In genomic region chr12:51320311-51320694, GRCh38 we compare ENCODE assay signal across 12 cellular contexts. TPM values are rescaled to one million over a fixed set of nuclear protein-coding genes. Genes with fewer than 3 reads are reported as not detected.
DNase-seq lines count a peak whose midpoint lies in the region; ATAC-seq and TF ChIP-seq lines count a peak whose summit lies in the region.
"Had no signal": no experiment of that assay in that cellular context is flagged by ENCODE, and none has a peak within 500 bp of the region (broad histone marks: within the 10 kb centered on the region; RNA-seq: fewer than 3 reads in every experiment).

No MANE protein-coding gene starts in this region.

- no peaks in the 10 kb centered on the region for H3K9me3 ChIP-seq in CD4-positive, CD25-positive, alpha-beta regulatory T cell (ENCODE audit: control insufficient read depth in 2 of 2, low read length in 2 of 2)
- H3K9me3 ChIP-seq in PC-9 (ENCODE audit: insufficient read depth, low read depth): no peaks in the 10 kb centered on the region

- no peaks in the 10 kb centered on the region for H3K27me3 Mint-ChIP-seq in CD4-positive, CD25-positive, alpha-beta regulatory T cell
- no peaks in the 10 kb centered on the region for H3K27me3 Mint-ChIP-seq in activated T-helper 2 cell treated with anti-CD3 and anti-CD28 coated beads, Interferon-gamma antibody, Interleukin-2, Interleukin-4, amounts not matched to agents 10 μg/mL and 5 μg/mL and 100 μg/mL, durations not matched to agents 14 hours and 24 hours and 36 hours (ENCODE audit: low read depth)
- H3K27me3 Mint-ChIP-seq in naive B cell: no peaks in the 10 kb centered on the region

- ATAC-seq in CD4-positive, CD25-positive, alpha-beta regulatory T cell (ENCODE audit: low read depth in 2 of 2): no peak
- no peak for ATAC-seq in naive B cell (ENCODE audit: low read depth in 2 of 2)
- ATAC-seq in HG03469 (IDR thresholded peaks at IDR 0.05; ENCODE audit: unreplicated experiment): no peak
- ATAC-seq: Panc1 had no signal

- intact Hi-C loops in activated T-helper 2 cell treated with anti-CD3 and anti-CD28 coated beads, Interferon-gamma antibody, Interleukin-2, Interleukin-4, amounts not matched to agents 10 μg/mL and 5 μg/mL and 100 μg/mL, durations not matched to agents 14 hours and 24 hours and 36 hours (cut with micrococcal nuclease): loop anchor here (10.0 kb wide), 2 partner anchors 236 to 556 kb away; partner anchors contain the start of genes ATF1 and CSRNP2
- intact Hi-C loops in PC-9 (cut with micrococcal nuclease; ENCODE audit: unreplicated experiment): no loop called here

- no peak for DNase-seq in CD4-positive, CD25-positive, alpha-beta regulatory T cell
- DNase-seq in HL-60 (ENCODE audit: low read depth in 1 of 2, low spot score in 1 of 2) (no peak), naive B cell (no peak), PC-9 (no peak), kidney tubule cell (ENCODE audit: low spot score) (no peak), NCI-H128 (lab: John Stamatoyannopoulos, UW; ENCODE audit: unreplicated experiment) (no peak)
- no peak for DNase-seq in activated T-helper 2 cell treated with anti-CD3 and anti-CD28 coated beads, Interferon-gamma antibody, Interleukin-2, Interleukin-4, amounts not matched to agents 10 μg/mL and 5 μg/mL and 100 μg/mL, durations not matched to agents 14 hours and 24 hours and 36 hours (ENCODE audit: low spot score)
- DNase-seq: stimulated activated CD4-positive, alpha-beta T cell treated with anti-CD3 and anti-CD28 coated beads, Interleukin-15, amount 100 ng/mL, for 24 hours had no signal

- H3K4me1 Mint-ChIP-seq in CD4-positive, CD25-positive, alpha-beta regulatory T cell: peaks cover 15 to 88% (median 63%) of the 10 kb centered on the region in 4 donors
- peaks cover 60% of the 10 kb centered on the region for H3K4me1 Mint-ChIP-seq in activated T-helper 2 cell treated with anti-CD3 and anti-CD28 coated beads, Interferon-gamma antibody, Interleukin-2, Interleukin-4, amounts not matched to agents 10 μg/mL and 5 μg/mL and 100 μg/mL, durations not matched to agents 14 hours and 24 hours and 36 hours (ENCODE audit: low read depth)
- peaks cover 78 to 86% (median 81%) of the 10 kb centered on the region in 3 donors for H3K4me1 Mint-ChIP-seq in naive B cell

- peak overlapping the region; percentile 95 for H3K27ac ChIP-seq in CD4-positive, CD25-positive, alpha-beta regulatory T cell (ENCODE audit: insufficient read depth, low read length, poor library complexity, severe bottlenecking)
- H3K27ac ChIP-seq in HL-60 (replicated peaks) (peak overlapping the region; percentile 69), PC-9 (no peak overlapping the region)

- H3K9me3 Mint-ChIP-seq in CD4-positive, CD25-positive, alpha-beta regulatory T cell: no peaks in the 10 kb centered on the region
- H3K9me3 Mint-ChIP-seq in activated T-helper 2 cell treated with anti-CD3 and anti-CD28 coated beads, Interferon-gamma antibody, Interleukin-2, Interleukin-4, amounts not matched to agents 10 μg/mL and 5 μg/mL and 100 μg/mL, durations not matched to agents 14 hours and 24 hours and 36 hours: no peaks in the 10 kb centered on the region
- H3K9me3 Mint-ChIP-seq in naive B cell: peaks cover 0 to 2% (median 0%) of the 10 kb centered on the region in 7 donors

- CTCF ChIA-PET in PC-9 (lab: Charles Lee): interaction anchor here (0.6 kb wide), 1 partner anchor 10 kb away, joined by 4 read pairs; no protein-coding TSS in a partner anchor

- H3K4me3 ChIP-seq in CD4-positive, CD25-positive, alpha-beta regulatory T cell (ENCODE audit: low read depth, low read length): peak overlapping the region; percentile 99
- H3K4me3 ChIP-seq in HL-60 (replicated peaks; ENCODE audit: insufficient read depth, low read length): no peak overlapping the region
- H3K4me3 ChIP-seq in PC-9: no peak overlapping the region

- H3K36me3 ChIP-seq in CD4-positive, CD25-positive, alpha-beta regulatory T cell (ENCODE audit: control insufficient read depth, insufficient read depth, low read length): peaks cover 20% of the 10 kb centered on the region
- H3K36me3 ChIP-seq in PC-9 (ENCODE audit: low read depth): no peaks in the 10 kb centered on the region

- no peak overlapping the region for H2AFZ ChIP-seq in PC-9

- peaks cover 97% of the 10 kb centered on the region for H3K4me1 ChIP-seq in CD4-positive, CD25-positive, alpha-beta regulatory T cell (ENCODE audit: control insufficient read depth, insufficient read depth, low read length, poor library complexity, severe bottlenecking)
- peaks cover 65% of the 10 kb centered on the region for H3K4me1 ChIP-seq in PC-9 (replicated peaks; ENCODE audit: insufficient read depth)

- peak overlapping the region; percentile 88 to 100 (median 89) for H3K27ac Mint-ChIP-seq in CD4-positive, CD25-positive, alpha-beta regulatory T cell
- H3K27ac Mint-ChIP-seq in activated T-helper 2 cell treated with anti-CD3 and anti-CD28 coated beads, Interferon-gamma antibody, Interleukin-2, Interleukin-4, amounts not matched to agents 10 μg/mL and 5 μg/mL and 100 μg/mL, durations not matched to agents 14 hours and 24 hours and 36 hours: peak overlapping the region; percentile 58
- peak overlapping the region in 5 of 6 donors; percentile 66 to 95 (median 81) for H3K27ac Mint-ChIP-seq in naive B cell

- POLR2A ChIA-PET in PC-9 (lab: Charles Lee; ENCODE audit: unreplicated experiment): interaction anchor here (0.5 kb wide), 2 partner anchors 50 to 51 kb away, joined by 4 read pairs; no protein-coding TSS in a partner anchor

- TF ChIP-seq CTCF in HL-60 (IDR thresholded peaks at IDR 0.05; ENCODE audit: insufficient read depth, low read length) (no peak), PC-9 (conservative IDR thresholded peaks at IDR 0.05) (no peak)

- H3K27me3 ChIP-seq in CD4-positive, CD25-positive, alpha-beta regulatory T cell (ENCODE audit: control insufficient read depth, insufficient read depth, low read length): no peaks in the 10 kb centered on the region
- H3K27me3 ChIP-seq in HL-60 (ENCODE audit: insufficient read depth, poor library complexity, severe bottlenecking) (no peaks in the 10 kb centered on the region), PC-9 (ENCODE audit: insufficient read depth, low read depth) (no peaks in the 10 kb centered on the region)

- no peaks in the 10 kb centered on the region for H3K79me2 ChIP-seq in PC-9 (ENCODE audit: low read depth)

- peaks cover 51% of the 10 kb centered on the region for H3K36me3 Mint-ChIP-seq in CD4-positive, CD25-positive, alpha-beta regulatory T cell
- H3K36me3 Mint-ChIP-seq in activated T-helper 2 cell treated with anti-CD3 and anti-CD28 coated beads, Interferon-gamma antibody, Interleukin-2, Interleukin-4, amounts not matched to agents 10 μg/mL and 5 μg/mL and 100 μg/mL, durations not matched to agents 14 hours and 24 hours and 36 hours (ENCODE audit: low read depth): peaks cover 47% of the 10 kb centered on the region
- H3K36me3 Mint-ChIP-seq in naive B cell: peaks cover 6 to 12% of the 10 kb centered on the region in 2 donors

- no peaks in the 10 kb centered on the region for H3K9me2 ChIP-seq in PC-9 (ENCODE audit: insufficient read depth)

- no TSS peak for BruUV-seq in PC-9 (replicated peaks; lab: Mats Ljungman, UMichigan)

- H3F3A ChIP-seq in PC-9 (ENCODE audit: insufficient read depth, low read depth): peaks cover 34% of the 10 kb centered on the region

- H3K4me3 Mint-ChIP-seq in CD4-positive, CD25-positive, alpha-beta regulatory T cell: peak overlapping the region; percentile 98 to 100 (median 99)
- H3K4me3 Mint-ChIP-seq in activated T-helper 2 cell treated with anti-CD3 and anti-CD28 coated beads, Interferon-gamma antibody, Interleukin-2, Interleukin-4, amounts not matched to agents 10 μg/mL and 5 μg/mL and 100 μg/mL, durations not matched to agents 14 hours and 24 hours and 36 hours (ENCODE audit: low read depth): peak overlapping the region; percentile 31
- H3K4me3 Mint-ChIP-seq in naive B cell: peak overlapping the region in 7 of 8 donors; percentile 70 to 95 (median 87)

- no peaks in the 10 kb centered on the region for H4K20me1 ChIP-seq in PC-9 (ENCODE audit: insufficient read depth)

- no peak overlapping the region for H3K4me2 ChIP-seq in PC-9

RNA-seq across cellular contexts. Expression of gene BIN2, which starts 3.7 kb away (rescaled TPM):
- 273 TPM for total RNA-seq in CD4-positive, CD25-positive, alpha-beta regulatory T cell
- polyA plus RNA-seq in CD4-positive, CD25-positive, alpha-beta regulatory T cell: 100 to 1,000 TPM; 204 to 255 (median 228) TPM
- 45.8 and 47.0 TPM in 2 replicates for total RNA-seq in activated T-helper 2 cell treated with anti-CD3 and anti-CD28 coated beads, Interferon-gamma antibody, Interleukin-2, Interleukin-4, amounts not matched to agents 10 μg/mL and 5 μg/mL and 100 μg/mL, durations not matched to agents 14 hours and 24 hours and 36 hours
- polyA plus RNA-seq in naive B cell (ENCODE audit: low read depth in 6 of 6): 100 to 1,000 TPM in 2 of 6 donors, 10 to 100 TPM in 4; 74.2 to 140 (median 86.5) TPM
- not detected in 2 replicates for total RNA-seq in PC-9 (2021)
- total RNA-seq: fibroblast of villous mesenchyme, kidney epithelial cell had no signal

RNA-seq across cellular contexts. Expression of gene CELA1, which starts 26.2 kb away (rescaled TPM):
- total RNA-seq in CD4-positive, CD25-positive, alpha-beta regulatory T cell: not detected
- 1 to 10 TPM in 3 of 4 donors, under 1 TPM in 1; 0.25 to 2.0 (median 1.4) TPM for polyA plus RNA-seq in CD4-positive, CD25-positive, alpha-beta regulatory T cell
- total RNA-seq in activated T-helper 2 cell treated with anti-CD3 and anti-CD28 coated beads, Interferon-gamma antibody, Interleukin-2, Interleukin-4, amounts not matched to agents 10 μg/mL and 5 μg/mL and 100 μg/mL, durations not matched to agents 14 hours and 24 hours and 36 hours: not detected in 2 replicates
- polyA plus RNA-seq in naive B cell (ENCODE audit: low read depth in 6 of 6): not detected
- total RNA-seq in PC-9 (2021): 0.58 TPM in 1 of 2 replicates, not detected in the other
- total RNA-seq: fibroblast of villous mesenchyme, kidney epithelial cell had no signal

RNA-seq across cellular contexts. Expression of gene SMAGP, which starts 50.1 kb away (rescaled TPM):
- total RNA-seq in CD4-positive, CD25-positive, alpha-beta regulatory T cell: 3.4 TPM
- polyA plus RNA-seq in CD4-positive, CD25-positive, alpha-beta regulatory T cell: 10 to 100 TPM in 2 of 4 donors, 1 to 10 TPM in 2; 5.7 to 13.5 (median 8.7) TPM
- 0.44 TPM in 1 of 2 replicates, not detected in the other for total RNA-seq in activated T-helper 2 cell treated with anti-CD3 and anti-CD28 coated beads, Interferon-gamma antibody, Interleukin-2, Interleukin-4, amounts not matched to agents 10 μg/mL and 5 μg/mL and 100 μg/mL, durations not matched to agents 14 hours and 24 hours and 36 hours
- polyA plus RNA-seq in naive B cell (ENCODE audit: low read depth in 6 of 6): 10 to 100 TPM; 26.8 to 55.3 (median 41.1) TPM
- total RNA-seq in PC-9 (2021): 36.3 and 42.9 TPM in 2 replicates

Comparison
In these comparisons a context has a peak if more than half of its experiments do, and no peak if none do; other contexts are left out.
1. H3K4me3 Mint-ChIP-seq: peak in every context shown above with its lines; median percentile 99 in CD4-positive, CD25-positive, alpha-beta regulatory T cell; 87 in naive B cell; 31 in activated T-helper 2 cell treated with anti-CD3 and anti-CD28 coated beads, Interferon-gamma antibody, Interleukin-2, Interleukin-4, amounts not matched to agents 10 μg/mL and 5 μg/mL and 100 μg/mL, durations not matched to agents 14 hours and 24 hours and 36 hours.
2. RNA of gene BIN2, which starts 3.7 kb away (total RNA-seq): 273 TPM in CD4-positive, CD25-positive, alpha-beta regulatory T cell (single experiment) and 45.8 to 47.0 TPM in activated T-helper 2 cell treated with anti-CD3 and anti-CD28 coated beads, Interferon-gamma antibody, Interleukin-2, Interleukin-4, amounts not matched to agents 10 μg/mL and 5 μg/mL and 100 μg/mL, durations not matched to agents 14 hours and 24 hours and 36 hours; not detected in PC-9; every median in the first group is over 10 times any median in the second.
3. Peak in every context shown above with its lines, with median percentiles within 50 percentile points of each other: H3K27ac Mint-ChIP-seq.